8 cellular contexts compared by ENCODE assay signal in genomic region chr12:96399919-96400630, GRCh38. TPM values are rescaled to one million over a fixed set of nuclear protein-coding genes. Genes with fewer than 3 reads are reported as not detected.
DNase-seq lines count a peak whose midpoint lies in the region; ATAC-seq, FAIRE-seq and TF ChIP-seq lines count a peak whose summit lies in the region.

Gene CDK17, minus strand, starts transcription at chr12:96400439. Its CDS starts 65,603 bp downstream, at chr12:96334836.

- FAIRE-seq in kidney (lab: Jason Lieb, UNC) = no peak

- H3K4me1 ChIP-seq in kidney (ENCODE audit: control insufficient read depth in 1 of 2, insufficient read depth in 1 of 2, low read depth in 1 of 2, low read length in 2 of 2) = peaks cover 2 to 7% of the 10 kb centered on the region in 2 donors

- H3K4me3 ChIP-seq in AG09309 (ENCODE audit: control insufficient read depth, low read depth, low read length) (peak within 1 kb of the TSS; percentile 80), kidney (ENCODE audit: low read length in 2 of 2) (peak within 1 kb of the TSS; percentile 93 to 98)

- peak within 1 kb of the TSS; percentile 93 to 97 for H3K27ac ChIP-seq in kidney (ENCODE audit: low read depth in 2 of 2, low read length in 2 of 2)

- no peaks in the 10 kb centered on the region for H3K9me3 ChIP-seq in kidney (ENCODE audit: control insufficient read depth in 1 of 2, low read length in 2 of 2)

- in situ Hi-C loops in GM18951 (cut with MboI; ENCODE audit: low sequenced_read_pairs, unreplicated experiment) = loop anchor here (25.0 kb wide), 1 partner anchor 338 kb away; no protein-coding TSS in a partner anchor

- TF ChIP-seq CTCF in AG09309 (IDR thresholded peaks at IDR 0.05; ENCODE audit: control insufficient read depth, insufficient read depth, low read depth, low read length, missing control alignments) (peak; percentile 37), kidney (IDR thresholded peaks at IDR 0.05; ENCODE audit: borderline replicate concordance, extremely low read depth, insufficient read depth) (peak; percentile 41)

- H3K36me3 ChIP-seq in kidney (ENCODE audit: control insufficient read depth in 1 of 2, insufficient read depth in 2 of 2, low read length in 2 of 2) = no peaks in the 10 kb centered on the region

- no peak for DNase-seq in AG09309 (ENCODE audit: low read depth)
- peak; percentile 73 for DNase-seq in NCI-H226
- peak; percentile 78 for DNase-seq in activated CD4-positive, CD25-positive, alpha-beta regulatory T cell treated with anti-CD3 and anti-CD28 coated beads, Interleukin-2, amount 50 U/mL, for 16 hours (ENCODE audit: low read depth, low spot score)
- peak; percentile 89 for DNase-seq in central memory CD4-positive, alpha-beta T cell
- DNase-seq in kidney = peak; percentile 94
- DNase-seq in stimulated activated CD4-positive, alpha-beta T cell treated with anti-CD3 and anti-CD28 coated beads, Interleukin-15, amount 100 ng/mL, for 1 hour (ENCODE audit: low read depth in 1 of 2, low spot score in 1 of 2) = peak; percentile 79 to 82

- H3K9ac ChIP-seq in kidney (ENCODE audit: low read length in 2 of 2) = peak within 1 kb of the TSS; percentile 92 to 94

- peak; percentile 55 for ATAC-seq in HG03196 (IDR thresholded peaks at IDR 0.05; ENCODE audit: unreplicated experiment)

- intact Hi-C loops in kidney (cut with DNase I) = loop anchor here (10.0 kb wide), 1 partner anchor 165 kb away; no protein-coding TSS in a partner anchor

- TF ChIP-seq POLR2A in GM18951 (IDR thresholded peaks at IDR 0.05; ENCODE audit: extremely low read depth, insufficient read depth, insufficient read length) = peak; percentile 68

RNA-seq across cellular contexts. Expression of gene CDK17, which starts in this region (rescaled TPM):
- 35.7 TPM for total RNA-seq in kidney
- 6.6 TPM for polyA plus RNA-seq in kidney (ENCODE audit: insufficient read depth, low read depth, low replicate concordance)
